9 cellular contexts compared by ENCODE assay signal in the genomic region with DNA sequence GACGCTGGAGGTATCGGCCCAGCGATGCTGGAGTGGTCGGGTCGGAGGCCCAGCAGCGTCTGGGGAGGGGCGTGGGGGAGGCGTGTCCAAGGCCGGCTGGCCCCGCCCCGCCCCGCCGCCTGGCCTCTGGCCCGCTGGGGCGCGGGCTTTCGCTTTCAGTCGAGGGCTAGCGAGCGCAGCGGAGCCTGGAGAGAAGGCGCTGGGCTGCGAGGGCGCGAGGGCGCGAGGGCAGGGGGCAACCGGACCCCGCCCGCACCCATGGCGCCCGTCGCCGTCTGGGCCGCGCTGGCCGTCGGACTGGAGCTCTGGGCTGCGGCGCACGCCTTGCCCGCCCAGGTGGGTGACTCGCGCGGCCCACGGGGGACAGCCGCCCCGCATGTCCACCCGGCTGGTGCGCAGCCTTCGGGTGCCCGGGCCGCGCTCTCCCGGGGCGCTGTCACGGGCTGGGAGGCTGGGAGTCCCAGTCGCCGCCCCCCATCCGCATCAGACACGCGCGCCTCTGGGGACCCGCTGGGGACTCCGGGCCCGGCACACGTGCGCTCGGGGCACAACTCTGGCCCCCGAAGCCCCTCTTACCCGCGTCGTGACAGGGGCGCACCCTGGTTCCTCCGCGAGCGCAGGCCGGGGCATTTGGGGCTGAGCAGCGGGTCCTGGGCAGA. TPM values are rescaled to one million over a fixed set of nuclear protein-coding genes. Genes with fewer than 3 reads are reported as not detected.
DNase-seq lines count a peak whose midpoint lies in the region; ATAC-seq, FAIRE-seq and TF ChIP-seq lines count a peak whose summit lies in the region.
"Had no signal": no experiment of that assay in that cellular context is flagged by ENCODE, and none has a peak within 500 bp of the region (broad histone marks: within the 10 kb centered on the region; RNA-seq: fewer than 3 reads in every experiment).

A gene (plus strand): TSS at position 158 of the 659 bp plus-strand sequence. CDS start 101 bp downstream, at position 259.

- peaks cover 14% of the 10 kb centered on the region for H4K20me1 ChIP-seq in K562 (replicated peaks; ENCODE audit: control insufficient read depth, insufficient read depth, low read length)

- H3K4me1 ChIP-seq in K562 (replicated peaks in 1 of 2; ENCODE audit: control insufficient read depth in 2 of 2, insufficient read depth in 2 of 2, low read length in 2 of 2): peaks cover 27 to 31% of the 10 kb centered on the region in 2 experiments
- no peaks in the 10 kb centered on the region for H3K4me1 ChIP-seq in iPS-20b (ENCODE audit: insufficient read depth, low read length)

- no peaks in the 10 kb centered on the region for H3K9me1 ChIP-seq in K562 (ENCODE audit: control insufficient read depth, insufficient read depth, low read length)

- peak within 1 kb of the TSS; percentile 95 for H3K27ac Mint-ChIP-seq in T-helper 2 cell treated with Interferon-gamma antibody and Interleukin-4, amounts not matched to agents 5 μg/mL and 100 μg/mL, for 36 hours

- peak within 1 kb of the TSS; percentile 81 to 93 for H3K9ac ChIP-seq in K562 (ENCODE audit: insufficient read depth in 1 of 2, low read depth in 2 of 2, low read length in 2 of 2)
- H3K9ac ChIP-seq in iPS-20b (ENCODE audit: low read depth, low read length): no peak within 1 kb of the TSS

- intact Hi-C loops in K562 (cut with micrococcal nuclease): no loop called here

- H3K9me3 ChIP-seq in K562 (replicated peaks; ENCODE audit: control insufficient read depth, insufficient read depth, low read depth, low read length): no peaks in the 10 kb centered on the region
- H3K9me3 ChIP-seq in iPS-20b (ENCODE audit: insufficient read depth, low read depth, low read length): no peaks in the 10 kb centered on the region

- peak; percentile 35 for DNase-seq in NCI-H2227 (lab: John Stamatoyannopoulos, UW; ENCODE audit: unreplicated experiment)
- no peak for DNase-seq in NCI-H2227 treated with DMSO at 0.1 percent for 48 hours (lab: John Stamatoyannopoulos, UW)
- DNase-seq in T-helper 2 cell treated with Interferon-gamma antibody and Interleukin-4, amounts not matched to agents 5 μg/mL and 100 μg/mL, for 36 hours (ENCODE audit: low spot score): peak; percentile 79
- DNase-seq in K562 (ENCODE audit: extremely low read depth in 1 of 4, low spot score in 3 of 4): peak; percentile 87 to 96 (median 94)
- peak; percentile 52 to 72 for DNase-seq in stimulated activated CD4-positive, alpha-beta T cell treated with anti-CD3 and anti-CD28 coated beads, Interleukin-15, amount 100 ng/mL, for 1 hour (ENCODE audit: low read depth in 1 of 2, low spot score in 1 of 2)
- DNase-seq in HT-29 (ENCODE audit: low spot score): no peak

- H3K4me3 ChIP-seq in K562 (peak within 1 kb of the TSS; percentile 52), iPS-20b (ENCODE audit: low read length) (peak within 1 kb of the TSS; percentile 30; the same call in 1 of the 2 replicates)

- POLR2A ChIA-PET in K562 (lab: Yijun Ruan, JAX): interaction anchor here (0.6 to 2.6 kb wide), 7 partner anchors 10 to 259 kb away, joined by 3 to 12 read pairs (median 5); no protein-coding TSS in a partner anchor

- peaks cover 10% of the 10 kb centered on the region; the same call in 2 of the 3 replicates for H3K36me3 ChIP-seq in K562 (ENCODE audit: control insufficient read depth, insufficient read depth, low read length)
- no peaks in the 10 kb centered on the region for H3K36me3 ChIP-seq in iPS-20b (ENCODE audit: insufficient read depth, low read depth, low read length)

- BruUV-seq in K562 (replicated peaks; lab: Mats Ljungman, UMichigan): no TSS peak

- in situ Hi-C loops in K562 (cut with MboI): no loop called here

- peak within 1 kb of the TSS; percentile 82 for H3K4me2 ChIP-seq in K562 (ENCODE audit: insufficient read depth, low read length)

- CTCF ChIA-PET in K562 (lab: Yijun Ruan, JAX; ENCODE audit: low intra/inter-chr PET ratio): no interaction called here

- H2AFZ ChIP-seq in K562 (ENCODE audit: low read depth, low read length): peak within 1 kb of the TSS; percentile 66

- peak within 1 kb of the TSS; percentile 99 for H3K4me3 Mint-ChIP-seq in T-helper 2 cell treated with Interferon-gamma antibody and Interleukin-4, amounts not matched to agents 5 μg/mL and 100 μg/mL, for 36 hours

- under 1% methylated on average over 79 of the region's 79 CpGs for WGBS in K562 (ENCODE audit: insufficient coverage, low coverage, missing lambda C conversion rate)

- no peak for FAIRE-seq in K562 (lab: Jason Lieb, UNC)
- FAIRE-seq: G401.6 had no signal

- peaks cover 33% of the 10 kb centered on the region for H3K36me3 Mint-ChIP-seq in T-helper 2 cell treated with Interferon-gamma antibody and Interleukin-4, amounts not matched to agents 5 μg/mL and 100 μg/mL, for 36 hours (ENCODE audit: low read depth)

- ATAC-seq in HG03108 (IDR thresholded peaks at IDR 0.05; ENCODE audit: unreplicated experiment) (peak; percentile 34), K562 (peak; percentile 82)

- no peak for TF ChIP-seq EP300 in K562 (IDR thresholded peaks at IDR 0.05; ENCODE audit: low read length)

- TF ChIP-seq POLR2A in K562 (conservative IDR thresholded peaks at IDR 0.05): peak; percentile 75

- peak in 1 of 2 experiments; percentile 19; a peak in 1 of 4 replicates for TF ChIP-seq RAD21 in K562 (CRISPR knock-in tag; conservative IDR thresholded peaks at IDR 0.05 in 1 of 2, IDR thresholded peaks at IDR 0.05 in 1 of 2)

- peaks cover 47% of the 10 kb centered on the region for H3K79me2 ChIP-seq in K562 (ENCODE audit: control insufficient read depth, insufficient read depth, low read length)

- no peaks in the 10 kb centered on the region for H3K9me3 Mint-ChIP-seq in T-helper 2 cell treated with Interferon-gamma antibody and Interleukin-4, amounts not matched to agents 5 μg/mL and 100 μg/mL, for 36 hours

- H3K27me3 Mint-ChIP-seq in T-helper 2 cell treated with Interferon-gamma antibody and Interleukin-4, amounts not matched to agents 5 μg/mL and 100 μg/mL, for 36 hours (ENCODE audit: low read depth): no peaks in the 10 kb centered on the region

- peak in 2 of 3 experiments; percentile 0 to 5; a peak in 1 of 6 replicates for TF ChIP-seq CTCF in K562 (IDR thresholded peaks at IDR 0.05 in 2 of 3, conservative IDR thresholded peaks at IDR 0.05 in 1 of 3; ENCODE audit: insufficient read depth in 2 of 3, low read depth in 1 of 3, low read length in 3 of 3)

- peaks cover 60% of the 10 kb centered on the region for H3K4me1 Mint-ChIP-seq in T-helper 2 cell treated with Interferon-gamma antibody and Interleukin-4, amounts not matched to agents 5 μg/mL and 100 μg/mL, for 36 hours (ENCODE audit: low read depth)

- no peaks in the 10 kb centered on the region for H3K27me3 ChIP-seq in K562 (ENCODE audit: control insufficient read depth in 2 of 2, insufficient read depth in 2 of 2, low read length in 2 of 2)
- H3K27me3 ChIP-seq in iPS-20b (ENCODE audit: insufficient read depth, low read length): peaks cover 57% of the 10 kb centered on the region

- H3K27ac ChIP-seq in K562 (ENCODE audit: extremely low read depth, low read depth, low read length) (peak within 1 kb of the TSS; percentile 78), iPS-20b (ENCODE audit: low read length) (no peak within 1 kb of the TSS)

TF ChIP-seq in K562, 482 proteins besides CTCF, POLR2A, EP300 and RAD21 (continues in another document):
- TF ChIP-seq, protein P1, sequence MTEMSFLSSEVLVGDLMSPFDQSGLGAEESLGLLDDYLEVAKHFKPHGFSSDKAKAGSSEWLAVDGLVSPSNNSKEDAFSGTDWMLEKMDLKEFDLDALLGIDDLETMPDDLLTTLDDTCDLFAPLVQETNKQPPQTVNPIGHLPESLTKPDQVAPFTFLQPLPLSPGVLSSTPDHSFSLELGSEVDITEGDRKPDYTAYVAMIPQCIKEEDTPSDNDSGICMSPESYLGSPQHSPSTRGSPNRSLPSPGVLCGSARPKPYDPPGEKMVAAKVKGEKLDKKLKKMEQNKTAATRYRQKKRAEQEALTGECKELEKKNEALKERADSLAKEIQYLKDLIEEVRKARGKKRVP (CRISPR knock-in tag; IDR thresholded peaks at IDR 0.05): no peak
- TF ChIP-seq, protein P2, sequence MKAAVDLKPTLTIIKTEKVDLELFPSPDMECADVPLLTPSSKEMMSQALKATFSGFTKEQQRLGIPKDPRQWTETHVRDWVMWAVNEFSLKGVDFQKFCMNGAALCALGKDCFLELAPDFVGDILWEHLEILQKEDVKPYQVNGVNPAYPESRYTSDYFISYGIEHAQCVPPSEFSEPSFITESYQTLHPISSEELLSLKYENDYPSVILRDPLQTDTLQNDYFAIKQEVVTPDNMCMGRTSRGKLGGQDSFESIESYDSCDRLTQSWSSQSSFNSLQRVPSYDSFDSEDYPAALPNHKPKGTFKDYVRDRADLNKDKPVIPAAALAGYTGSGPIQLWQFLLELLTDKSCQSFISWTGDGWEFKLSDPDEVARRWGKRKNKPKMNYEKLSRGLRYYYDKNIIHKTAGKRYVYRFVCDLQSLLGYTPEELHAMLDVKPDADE (conservative IDR thresholded peaks at IDR 0.05; ENCODE audit: control insufficient read depth, low read depth, low read length): peak; percentile 83

RNA-seq across cellular contexts. Expression of the gene that starts here (rescaled TPM):
- total RNA-seq in K562 (2011; cell fraction: chromatin; rRNA removed; ENCODE audit: low replicate concordance): 26.1 and 74.5 TPM in 2 replicates
- 83.4 and 97.6 TPM in 2 replicates for total RNA-seq in K562 (2011; cell fraction: nucleolus; rRNA removed)
- total RNA-seq in K562 (2011; cell fraction: nucleoplasm; rRNA removed): 68.4 and 69.2 TPM in 2 replicates
- total RNA-seq in K562 (2014; rRNA removed): 40.8 and 54.1 TPM in 2 replicates
- 17.5 and 22.7 TPM in 2 replicates for total RNA-seq in K562 (2014; rRNA removed; fragmentation: Illumina TruSeq; extraction: Trizol)
- 21.7 and 23.1 TPM in 2 replicates for total RNA-seq in K562 (2015; rRNA removed; fragmentation: Illumina TruSeq; extraction: Trizol)
- total RNA-seq in K562 (2021): 91.3 and 91.6 TPM in 2 replicates
- polyA plus RNA-seq in K562 (2011; rRNA removed): 36.0 and 48.1 TPM in 2 replicates
- polyA plus RNA-seq in K562 (2011; cell fraction: cytosol; rRNA removed): 54.9 and 115 TPM in 2 replicates
- 12.4 and 19.5 TPM in 2 replicates for polyA plus RNA-seq in K562 (2011; cell fraction: nucleus; rRNA removed)
- polyA plus RNA-seq in K562 (2012): 37.7 and 41.4 TPM in 2 replicates
- polyA plus RNA-seq in K562 (2014; fragmentation: Illumina TruSeq; extraction: Trizol): 40.9 and 48.0 TPM in 2 replicates
- polyA plus RNA-seq in K562 (2014; fragmentation: Nextera tagmentation; extraction: Ambion mirVana): 1 to 10 TPM; 8.8 to 9.0 TPM
- 43.7 and 47.2 TPM in 2 replicates for polyA plus RNA-seq in K562 (2014; rRNA removed)
- polyA minus RNA-seq in K562 (2011; rRNA and poly(A)+ RNA removed): 19.0 and 26.6 TPM in 2 replicates
- polyA minus RNA-seq in K562 (2011; cell fraction: cytosol; rRNA and poly(A)+ RNA removed): 46.3 and 70.4 TPM in 2 replicates
- polyA minus RNA-seq in K562 (2011; cell fraction: nucleus; rRNA and poly(A)+ RNA removed): 13.3 and 24.2 TPM in 2 replicates
- total RNA-seq in HT-29 (2014; rRNA removed; shearing (Covaris generic)): 0.08 TPM in 1 of 2 replicates, not detected in the other

Comparison
In these comparisons a context has a peak if more than half of its experiments do, and no peak if none do; other contexts are left out.
1. RNA of the gene that starts here (total RNA-seq): 17.5 to 97.6 TPM in K562; 0.08 TPM in HT-29; every median in the first group is over 10 times any median in the second.
2. DNase-seq: peak in NCI-H2227 (single experiment), T-helper 2 cell treated with Interferon-gamma antibody and Interleukin-4, amounts not matched to agents 5 μg/mL and 100 μg/mL, for 36 hours (single experiment), K562 (4 of 4) and stimulated activated CD4-positive, alpha-beta T cell treated with anti-CD3 and anti-CD28 coated beads, Interleukin-15, amount 100 ng/mL, for 1 hour (2 of 2); none in NCI-H2227 treated with DMSO at 0.1 percent for 48 hours (single experiment) and HT-29 (single experiment).